In genomic region chr4:57163530-57164459, GRCh38 we compare ENCODE assay signal across 8 cellular contexts. TPM values are rescaled to one million over a fixed set of nuclear protein-coding genes. Genes with fewer than 3 reads are reported as not detected.
DNase-seq lines count a peak whose midpoint lies in the region; ATAC-seq, FAIRE-seq and TF ChIP-seq lines count a peak whose summit lies in the region.

No MANE protein-coding gene starts in this region.

- intact Hi-C loops in kidney (cut with DNase I) = no loop called here

- peak overlapping the region in 1 of 2 donors; percentile 64 for H3K27ac ChIP-seq in kidney (ENCODE audit: low read depth in 2 of 2, low read length in 2 of 2)

- H3K36me3 ChIP-seq in kidney (ENCODE audit: control insufficient read depth in 1 of 2, insufficient read depth in 2 of 2, low read length in 2 of 2) = no peaks in the 10 kb centered on the region

- FAIRE-seq in kidney (lab: Jason Lieb, UNC) = peak; percentile 49

- H3K4me1 ChIP-seq in kidney (ENCODE audit: control insufficient read depth in 1 of 2, insufficient read depth in 1 of 2, low read depth in 1 of 2, low read length in 2 of 2) = peaks cover 0 to 3% of the 10 kb centered on the region in 2 donors

- peak overlapping the region; percentile 52 to 90 for H3K9ac ChIP-seq in kidney (ENCODE audit: low read length in 2 of 2)

- H3K4me3 ChIP-seq in kidney (ENCODE audit: low read length in 2 of 2) = peak overlapping the region; percentile 64 to 91

- DNase-seq in AG08396 (ENCODE audit: low spot score) (peak; percentile 87), NCI-H2227 treated with DMSO at 0.1 percent for 48 hours (lab: John Stamatoyannopoulos, UW) (peak; percentile 43), cerebellum (ENCODE audit: low spot score) (peak; percentile 76), kidney (peak; percentile 93)
- peak; percentile 49 to 71 (median 60) for DNase-seq in stimulated activated CD4-positive, alpha-beta T cell treated with anti-CD3 and anti-CD28 coated beads, Interleukin-12 subunit alpha, Interleukin-12 subunit beta, amount 100 ng/mL, for 48 hours (ENCODE audit: low read depth in 2 of 3, low spot score in 1 of 3)

- H3K9me3 ChIP-seq in kidney (ENCODE audit: control insufficient read depth in 1 of 2, low read length in 2 of 2) = no peaks in the 10 kb centered on the region

- TF ChIP-seq CTCF in kidney (IDR thresholded peaks at IDR 0.05; ENCODE audit: borderline replicate concordance, extremely low read depth, insufficient read depth) = peak; percentile 96

- ATAC-seq in GM18873 (IDR thresholded peaks at IDR 0.05; ENCODE audit: low FRiP score, unreplicated experiment) = peak; percentile 95
- ATAC-seq in HG03159 (IDR thresholded peaks at IDR 0.05; ENCODE audit: unreplicated experiment) = peak; percentile 99
- peak; percentile 88 to 90 for ATAC-seq in activated CD4-positive, CD25-positive, alpha-beta regulatory T cell treated with anti-CD3 and anti-CD28 coated beads, Interleukin-2, amount 50 U/mL, for 24 hours

RNA-seq across cellular contexts. Expression of gene IGFBP7, which starts 53.6 kb away (rescaled TPM):
- total RNA-seq in cerebellum (26.9 TPM), kidney (1,703 TPM)
- polyA plus RNA-seq in kidney (ENCODE audit: insufficient read depth, low read depth, low replicate concordance) = 2,157 TPM

Comparison
In these comparisons a context has a peak if more than half of its experiments do, and no peak if none do; other contexts are left out.
1. DNase-seq: peak in every context shown above with its lines; median percentile 93 in kidney; 87 in AG08396; 76 in cerebellum; 60 in stimulated activated CD4-positive, alpha-beta T cell treated with anti-CD3 and anti-CD28 coated beads, Interleukin-12 subunit alpha, Interleukin-12 subunit beta, amount 100 ng/mL, for 48 hours; 43 in NCI-H2227 treated with DMSO at 0.1 percent for 48 hours.
2. RNA of gene IGFBP7, which starts 53.6 kb away (total RNA-seq): 1,703 TPM in kidney (single experiment); 26.9 TPM in cerebellum (single experiment); every median in the first group is over 10 times any median in the second.
3. Peak in every context shown above with its lines, with median percentiles within 50 percentile points of each other: ATAC-seq.